Comparison of ENCODE assay signal across 10 cellular contexts in the genomic region with DNA sequence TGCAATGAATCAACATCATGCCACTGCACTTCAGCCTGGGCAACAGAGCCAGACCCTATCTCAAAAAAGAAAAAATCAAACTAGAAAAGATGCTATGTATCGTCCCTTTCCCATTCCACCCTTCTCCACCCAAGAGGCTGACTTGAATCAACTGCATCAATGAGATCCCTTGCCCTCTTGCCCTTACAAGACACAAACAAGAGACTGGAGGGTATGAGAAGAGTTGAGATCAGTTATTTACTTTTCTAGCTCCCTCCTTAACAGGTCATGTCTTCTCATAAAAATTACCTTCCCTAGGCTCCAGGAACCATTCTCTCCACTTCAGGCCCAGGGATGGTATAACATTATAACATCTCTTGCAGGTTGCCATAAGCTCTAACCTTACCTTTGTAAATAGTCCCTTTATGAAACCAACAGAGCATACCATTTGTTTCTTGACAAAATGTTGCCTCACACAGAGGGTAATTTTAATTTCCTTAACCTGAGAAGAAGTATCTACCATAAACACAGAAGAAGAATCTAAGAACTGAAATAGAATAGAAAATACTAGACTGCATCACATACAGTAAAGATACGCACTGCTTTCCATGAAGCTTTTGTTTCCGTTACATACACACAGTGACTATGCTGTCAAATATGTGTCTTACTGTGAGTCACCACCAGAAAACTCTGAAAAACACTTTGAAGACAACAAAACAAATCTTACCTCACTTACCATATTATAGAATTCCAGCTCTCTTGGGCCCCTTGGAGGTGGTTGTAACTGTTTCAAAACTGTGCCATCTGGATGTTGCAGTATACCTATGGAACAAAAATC. TPM values are rescaled to one million over a fixed set of nuclear protein-coding genes. Genes with fewer than 3 reads are reported as not detected.
DNase-seq lines count a peak whose midpoint lies in the region; ATAC-seq and TF ChIP-seq lines count a peak whose summit lies in the region.
"Had no signal": no experiment of that assay in that cellular context is flagged by ENCODE, and none has a peak within 500 bp of the region (broad histone marks: within the 10 kb centered on the region; RNA-seq: fewer than 3 reads in every experiment).

No MANE protein-coding gene starts in this region.

- peak overlapping the region; percentile 79 for H3K27ac Mint-ChIP-seq in activated CD4-positive, alpha-beta T cell treated with anti-CD3 and anti-CD28 coated beads for 36 hours

- H3K9ac ChIP-seq in PC-3 (ENCODE audit: low read length): no peak overlapping the region

- H3K9me3 ChIP-seq in PC-3 (ENCODE audit: low read length): no peaks in the 10 kb centered on the region

- H3K9me2 ChIP-seq in PC-3 (replicated peaks; ENCODE audit: low read length): no peaks in the 10 kb centered on the region

- H3K4me1 ChIP-seq in PC-3 (ENCODE audit: insufficient read depth, low read length): peaks cover 39% of the 10 kb centered on the region

- H3K27ac ChIP-seq in PC-3 (ENCODE audit: low read length): peak overlapping the region; percentile 31

- POLR2A ChIA-PET in activated CD4-positive, alpha-beta T cell treated with anti-CD3 and anti-CD28 coated beads for 36 hours (lab: Charles Lee): interaction anchor here (1.3 kb wide), 1 partner anchor 32 kb away, joined by 4 read pairs; a partner anchor contains a TSS
- POLR2A ChIA-PET in PC-3 (lab: Charles Lee; ENCODE audit: unreplicated experiment): interaction anchor here (0.6 to 0.7 kb wide), 2 partner anchors 31 to 60 kb away, joined by 7 read pairs; a partner anchor contains a TSS

- peaks cover 2% of the 10 kb centered on the region for H3K9me3 Mint-ChIP-seq in activated CD4-positive, alpha-beta T cell treated with anti-CD3 and anti-CD28 coated beads for 36 hours (ENCODE audit: low read depth)

- H3K79me2 ChIP-seq in PC-3 (ENCODE audit: low read length): peaks cover 21% of the 10 kb centered on the region

- no peaks in the 10 kb centered on the region for H3K36me3 ChIP-seq in PC-3 (ENCODE audit: low read depth, low read length)

- peak; percentile 8 for DNase-seq in activated CD4-positive, alpha-beta T cell treated with anti-CD3 and anti-CD28 coated beads for 36 hours
- no peak for DNase-seq in activated CD4-positive, alpha-beta T cell treated with anti-CD3 and anti-CD28 coated beads for 48 hours
- DNase-seq in PC-3: peak; percentile 88
- peak; percentile 70 to 93 for DNase-seq in dermis microvascular lymphatic vessel endothelial cell (ENCODE audit: low read depth in 2 of 2)
- DNase-seq in skeletal muscle cell (ENCODE audit: low read depth): peak; percentile 68
- DNase-seq in NCI-H446 treated with DMSO at 0.1 percent for 48 hours (lab: John Stamatoyannopoulos, UW): no peak
- DNase-seq: left cardiac atrium; stimulated activated CD8-positive, alpha-beta memory T cell treated with anti-CD3 and anti-CD28 coated beads, Interleukin-4, amount 100 ng/mL, for 48 hours had no signal

- H3K4me3 ChIP-seq in PC-3 (ENCODE audit: low read length) (peak overlapping the region; percentile 5; the same call in 1 of the 2 replicates), skeletal muscle cell (ENCODE audit: low read depth, low read length) (no peak overlapping the region)

- H3K4me2 ChIP-seq in PC-3 (ENCODE audit: low read length): peak overlapping the region; percentile 40

- ATAC-seq in activated CD4-positive, alpha-beta T cell treated with anti-CD3 and anti-CD28 coated beads for 36 hours: peak; percentile 90
- ATAC-seq in PC-3 (peak; percentile 98), GM21619 (IDR thresholded peaks at IDR 0.05; ENCODE audit: unreplicated experiment) (no peak), HG02759 (IDR thresholded peaks at IDR 0.05; ENCODE audit: unreplicated experiment) (no peak)
- ATAC-seq: left cardiac atrium had no signal

- no peak for TF ChIP-seq CTCF in PC-3 (conservative IDR thresholded peaks at IDR 0.05; ENCODE audit: low read depth, low read length)

- CTCF ChIA-PET in activated CD4-positive, alpha-beta T cell treated with anti-CD3 and anti-CD28 coated beads for 36 hours (lab: Charles Lee): interaction anchor here (1.1 to 1.3 kb wide), 2 partner anchors 29 to 53 kb away, joined by 3 read pairs; no protein-coding TSS in a partner anchor
- CTCF ChIA-PET in PC-3 (lab: Charles Lee): interaction anchor here (0.5 kb wide), 1 partner anchor 22 kb away, joined by 9 read pairs; no protein-coding TSS in a partner anchor

- intact Hi-C loops in activated CD4-positive, alpha-beta T cell treated with anti-CD3 and anti-CD28 coated beads for 36 hours (cut with DNase I, micrococcal nuclease): loop anchor here (1.0 to 5.0 kb wide), 3 partner anchors 29 to 45 kb away; no protein-coding TSS in a partner anchor
- intact Hi-C loops in PC-3 (cut with micrococcal nuclease): loop anchor here (2.0 kb wide), 1 partner anchor 30 kb away; a partner anchor contains a TSS

- H3F3A ChIP-seq in PC-3 (ENCODE audit: low read length, unreplicated experiment): no peaks in the 10 kb centered on the region

- peaks cover 49% of the 10 kb centered on the region for H3K4me1 Mint-ChIP-seq in activated CD4-positive, alpha-beta T cell treated with anti-CD3 and anti-CD28 coated beads for 36 hours

- H3K27me3 Mint-ChIP-seq in activated CD4-positive, alpha-beta T cell treated with anti-CD3 and anti-CD28 coated beads for 36 hours: no peaks in the 10 kb centered on the region

- TSS peak; percentile 29 for BruUV-seq in PC-3 (replicated peaks; lab: Mats Ljungman, UMichigan)

- H3K36me3 Mint-ChIP-seq in activated CD4-positive, alpha-beta T cell treated with anti-CD3 and anti-CD28 coated beads for 36 hours (ENCODE audit: low read depth): peaks cover 60% of the 10 kb centered on the region

- H4K20me1 ChIP-seq in PC-3 (ENCODE audit: low read length): peaks cover 4% of the 10 kb centered on the region; the same call in 1 of the 2 replicates

- H3K27me3 ChIP-seq in PC-3 (ENCODE audit: low read length): no peaks in the 10 kb centered on the region

- no peak overlapping the region for H3K4me3 Mint-ChIP-seq in activated CD4-positive, alpha-beta T cell treated with anti-CD3 and anti-CD28 coated beads for 36 hours

- no peak overlapping the region for H2AFZ ChIP-seq in PC-3 (ENCODE audit: low read length)

RNA-seq across cellular contexts. Expression of a gene that starts 30.5 kb away (rescaled TPM):
- 1 to 10 TPM; 7.1 to 8.1 TPM for total RNA-seq in activated CD4-positive, alpha-beta T cell treated with anti-CD3 and anti-CD28 coated beads for 36 hours
- total RNA-seq in PC-3 (2014; rRNA removed) (7.1 and 8.4 TPM in 2 replicates), dermis microvascular lymphatic vessel endothelial cell (5.6 and 6.0 TPM in 2 replicates)

RNA-seq across cellular contexts. Expression of a gene that starts 31.7 kb away (rescaled TPM):
- 10 to 100 TPM; 29.9 to 49.2 TPM for total RNA-seq in activated CD4-positive, alpha-beta T cell treated with anti-CD3 and anti-CD28 coated beads for 36 hours
- total RNA-seq in PC-3 (2014; rRNA removed): 57.1 and 68.8 TPM in 2 replicates
- total RNA-seq in dermis microvascular lymphatic vessel endothelial cell: 20.3 and 26.0 TPM in 2 replicates

Comparison
In these comparisons a context has a peak if more than half of its experiments do, and no peak if none do; other contexts are left out.
1. DNase-seq: peak in activated CD4-positive, alpha-beta T cell treated with anti-CD3 and anti-CD28 coated beads for 36 hours (single experiment), PC-3 (single experiment), dermis microvascular lymphatic vessel endothelial cell (2 of 2) and skeletal muscle cell (single experiment); none in activated CD4-positive, alpha-beta T cell treated with anti-CD3 and anti-CD28 coated beads for 48 hours (single experiment) and NCI-H446 treated with DMSO at 0.1 percent for 48 hours (single experiment).
2. ATAC-seq: peak in activated CD4-positive, alpha-beta T cell treated with anti-CD3 and anti-CD28 coated beads for 36 hours (single experiment) and PC-3 (single experiment); none in GM21619 (single experiment) and HG02759 (single experiment).